In genomic region chr21:31866077-31866511, GRCh38 we compare ENCODE assay signal across 9 cellular contexts. TPM values are rescaled to one million over a fixed set of nuclear protein-coding genes. Genes with fewer than 3 reads are reported as not detected.
DNase-seq lines count a peak whose midpoint lies in the region; ATAC-seq lines count a peak whose summit lies in the region.
"Had no signal": no experiment of that assay in that cellular context is flagged by ENCODE, and none has a peak within 500 bp of the region (broad histone marks: within the 10 kb centered on the region; RNA-seq: fewer than 3 reads in every experiment).

No MANE protein-coding gene starts in this region.

- no peak overlapping the region for H3K27ac Mint-ChIP-seq in activated CD4-positive, alpha-beta memory T cell treated with anti-CD3 and anti-CD28 coated beads, Interleukin-2, amount 10 ng/mL, durations not matched to agents 7 days and 5 days
- H3K27ac Mint-ChIP-seq: dendritic cell treated with granulocyte-macrophage colony-stimulating factor and Interleukin-4, amounts not matched to agents 40 ng/mL and 50 ng/mL, for 4 days had no signal

- DNase-seq in Daoy (ENCODE audit: low read depth) (peak; percentile 86), NCI-H526 (lab: John Stamatoyannopoulos, UW) (peak; percentile 88 to 96), lung microvascular endothelial cell (ENCODE audit: low read depth in 2 of 2) (peak; percentile 68 to 87)
- peak; percentile 62 for DNase-seq in activated CD4-positive, alpha-beta memory T cell treated with anti-CD3 and anti-CD28 coated beads, Interleukin-2, amount 10 ng/mL, durations not matched to agents 7 days and 5 days
- DNase-seq in effector CD4-positive, alpha-beta T cell: peak; percentile 41
- DNase-seq in stimulated activated CD8-positive, alpha-beta memory T cell treated with anti-CD3 and anti-CD28 coated beads, Interleukin-12 subunit alpha, Interleukin-12 subunit beta, amount 100 ng/mL, for 4 hours (ENCODE audit: low read depth): peak; percentile 22

- H3K9me3 Mint-ChIP-seq in activated CD4-positive, alpha-beta memory T cell treated with anti-CD3 and anti-CD28 coated beads, Interleukin-2, amount 10 ng/mL, durations not matched to agents 7 days and 5 days: no peaks in the 10 kb centered on the region
- H3K9me3 Mint-ChIP-seq: dendritic cell treated with granulocyte-macrophage colony-stimulating factor and Interleukin-4, amounts not matched to agents 40 ng/mL and 50 ng/mL, for 4 days had no signal

- H3K4me3 Mint-ChIP-seq in activated CD4-positive, alpha-beta memory T cell treated with anti-CD3 and anti-CD28 coated beads, Interleukin-2, amount 10 ng/mL, durations not matched to agents 7 days and 5 days: no peak overlapping the region
- H3K4me3 Mint-ChIP-seq: dendritic cell treated with granulocyte-macrophage colony-stimulating factor and Interleukin-4, amounts not matched to agents 40 ng/mL and 50 ng/mL, for 4 days had no signal

- H3K27me3 Mint-ChIP-seq in activated CD4-positive, alpha-beta memory T cell treated with anti-CD3 and anti-CD28 coated beads, Interleukin-2, amount 10 ng/mL, durations not matched to agents 7 days and 5 days: peaks cover 18% of the 10 kb centered on the region

- no peaks in the 10 kb centered on the region for H3K36me3 Mint-ChIP-seq in activated CD4-positive, alpha-beta memory T cell treated with anti-CD3 and anti-CD28 coated beads, Interleukin-2, amount 10 ng/mL, durations not matched to agents 7 days and 5 days (ENCODE audit: low read depth)

- CTCF ChIA-PET in activated CD4-positive, alpha-beta memory T cell treated with anti-CD3 and anti-CD28 coated beads, Interleukin-2, amount 10 ng/mL, durations not matched to agents 7 days and 5 days (lab: Charles Lee): interaction anchor here (0.7 to 3.2 kb wide), 5 partner anchors 9 to 735 kb away, joined by 3 to 19 read pairs (median 8); no protein-coding TSS in a partner anchor

- H3K4me1 Mint-ChIP-seq in activated CD4-positive, alpha-beta memory T cell treated with anti-CD3 and anti-CD28 coated beads, Interleukin-2, amount 10 ng/mL, durations not matched to agents 7 days and 5 days: no peaks in the 10 kb centered on the region

- peak; percentile 74 for ATAC-seq in HG03342 (IDR thresholded peaks at IDR 0.05; ENCODE audit: unreplicated experiment)
- no peak for ATAC-seq in GM21528 (IDR thresholded peaks at IDR 0.05; ENCODE audit: low FRiP score, unreplicated experiment)

- POLR2A ChIA-PET in activated CD4-positive, alpha-beta memory T cell treated with anti-CD3 and anti-CD28 coated beads, Interleukin-2, amount 10 ng/mL, durations not matched to agents 7 days and 5 days (lab: Charles Lee): no interaction called here

RNA-seq across cellular contexts. Expression of gene HUNK, which starts 6.7 kb away (rescaled TPM):
- 0.98 and 1.9 TPM in 2 replicates for total RNA-seq in Daoy (2014; rRNA removed; shearing (Covaris generic))
- under 1 TPM; 0.03 to 0.05 TPM for total RNA-seq in activated CD4-positive, alpha-beta memory T cell treated with anti-CD3 and anti-CD28 coated beads, Interleukin-2, amount 10 ng/mL, durations not matched to agents 7 days and 5 days
- under 0.01 TPM in 2 replicates for total RNA-seq in lung microvascular endothelial cell

Comparison
In these comparisons a context has a peak if more than half of its experiments do, and no peak if none do; other contexts are left out.
1. DNase-seq: peak in every context shown above with its lines; median percentile 92 in NCI-H526; 86 in Daoy; 78 in lung microvascular endothelial cell; 62 in activated CD4-positive, alpha-beta memory T cell treated with anti-CD3 and anti-CD28 coated beads, Interleukin-2, amount 10 ng/mL, durations not matched to agents 7 days and 5 days; 41 in effector CD4-positive, alpha-beta T cell; 22 in stimulated activated CD8-positive, alpha-beta memory T cell treated with anti-CD3 and anti-CD28 coated beads, Interleukin-12 subunit alpha, Interleukin-12 subunit beta, amount 100 ng/mL, for 4 hours.